10 cellular contexts compared by ENCODE assay signal in the genomic region with DNA sequence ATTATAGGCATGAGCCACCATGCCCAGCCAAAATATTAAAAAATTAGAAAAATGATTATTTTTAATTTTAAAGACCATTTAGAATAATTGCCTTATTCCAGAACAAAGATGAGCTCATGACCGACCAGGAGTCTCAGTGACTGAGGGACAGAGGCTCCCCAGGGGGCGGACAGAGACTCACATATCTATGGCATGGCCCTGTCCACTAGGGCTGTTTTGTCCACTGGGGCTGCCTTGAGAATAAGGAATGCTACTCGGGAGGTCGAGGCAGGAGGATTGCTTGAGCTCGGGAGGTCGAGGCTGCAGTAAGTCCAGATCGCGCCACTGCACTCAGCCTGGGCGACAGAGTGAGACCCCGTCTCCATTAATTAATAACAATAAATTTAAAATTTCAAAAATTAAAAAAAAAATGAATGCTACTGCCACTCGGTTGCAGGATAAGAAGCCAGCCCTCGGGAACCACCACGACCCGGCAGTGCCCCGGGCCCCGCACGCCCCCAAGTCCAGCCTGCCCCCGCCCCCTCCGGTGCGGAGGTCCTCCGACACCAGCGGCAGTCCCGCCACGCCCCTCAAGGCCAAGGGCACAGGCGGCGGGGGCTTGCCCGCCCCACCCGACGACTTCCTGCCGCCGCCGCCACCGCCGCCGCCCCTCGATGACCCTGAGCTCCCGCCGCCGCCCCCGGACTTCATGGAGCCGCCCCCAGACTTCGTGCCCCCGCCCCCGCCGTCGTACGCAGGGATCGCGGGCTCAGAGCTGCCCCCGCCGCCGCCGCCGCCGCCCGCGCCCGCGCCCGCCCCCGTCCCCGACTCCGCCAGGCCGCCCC.
DNase-seq lines count a peak whose midpoint lies in the region; ATAC-seq and TF ChIP-seq lines count a peak whose summit lies in the region.
"Had no signal": no experiment of that assay in that cellular context is flagged by ENCODE, and none has a peak within 500 bp of the region (broad histone marks: within the 10 kb centered on the region; RNA-seq: fewer than 3 reads in every experiment).

No MANE protein-coding gene starts in this region.

- intact Hi-C loops in mammary epithelial cell (cut with micrococcal nuclease) = no loop called here
- intact Hi-C loops in left colon (cut with DNase I, micrococcal nuclease) = no loop called here

- no peaks in the 10 kb centered on the region for H3K36me3 ChIP-seq in mammary epithelial cell (ENCODE audit: insufficient read depth, low read length)
- no peaks in the 10 kb centered on the region for H3K36me3 ChIP-seq in suprapubic skin

- BruUV-seq in mammary epithelial cell (replicated peaks; lab: Mats Ljungman, UMichigan) = no TSS peak

- H3K9ac ChIP-seq in mammary epithelial cell (ENCODE audit: insufficient read depth, low read length) = no peak overlapping the region

- H3K27ac ChIP-seq in mammary epithelial cell (ENCODE audit: insufficient read depth, low read depth, low read length) = no peak overlapping the region
- H3K27ac ChIP-seq in suprapubic skin = no peak overlapping the region
- H3K27ac ChIP-seq: A549 had no signal

- TF ChIP-seq EP300 in suprapubic skin (IDR thresholded peaks at IDR 0.05) = no peak

- ATAC-seq in left colon (peak; percentile 25), GM18498 (IDR thresholded peaks at IDR 0.05; ENCODE audit: unreplicated experiment) (no peak)
- ATAC-seq: A549 had no signal

- H3K4me2 ChIP-seq in mammary epithelial cell (ENCODE audit: insufficient read depth, low read depth, low read length) = no peak overlapping the region
- H3K4me2 ChIP-seq: A549 had no signal

- dilution Hi-C loops in mammary epithelial cell (cut with HindIII; ENCODE audit: low sequenced_read_pairs) = no loop called here

- DNase-seq in NCI-H1092 (lab: John Stamatoyannopoulos, UW) = peak; percentile 26
- DNase-seq in NCI-H1092 treated with DMSO at 0.1 percent for 48 hours (lab: John Stamatoyannopoulos, UW) = no peak
- no peak for DNase-seq in mammary epithelial cell
- DNase-seq in left colon = no peak
- no peak for DNase-seq in suprapubic skin (ENCODE audit: low spot score in 2 of 2)
- DNase-seq in NCI-H128 (lab: John Stamatoyannopoulos, UW; ENCODE audit: unreplicated experiment) = no peak
- DNase-seq in GM20000 (ENCODE audit: low spot score) = no peak
- DNase-seq: NCI-H2107 had no signal

- TF ChIP-seq CTCF in mammary epithelial cell (conservative IDR thresholded peaks at IDR 0.05 in 1 of 2, IDR thresholded peaks at IDR 0.05 in 1 of 2; ENCODE audit: extremely low read depth in 1 of 2, insufficient read depth in 1 of 2, low read depth in 1 of 2, low read length in 2 of 2) (no peak), suprapubic skin (IDR thresholded peaks at IDR 0.05) (no peak), GM20000 (IDR thresholded peaks at IDR 0.05; ENCODE audit: extremely low read depth, missing control alignments) (no peak)

- H2AFZ ChIP-seq in mammary epithelial cell (ENCODE audit: low read depth, low read length) = peak overlapping the region; percentile 62

- H3K4me3 ChIP-seq in mammary epithelial cell (replicated peaks in 1 of 3; ENCODE audit: insufficient read depth in 1 of 3, low read depth in 2 of 3, low read length in 3 of 3) = peak overlapping the region in 1 of 3 experiments; percentile 4
- H3K4me3 ChIP-seq in suprapubic skin = peak overlapping the region; percentile 47
- H3K4me3 ChIP-seq: A549 had no signal

- H3K4me1 ChIP-seq in mammary epithelial cell (ENCODE audit: insufficient read depth, low read length) (no peaks in the 10 kb centered on the region), suprapubic skin (peaks cover 7% of the 10 kb centered on the region)
- H3K4me1 ChIP-seq: A549 had no signal

- H3K27me3 ChIP-seq in mammary epithelial cell (ENCODE audit: insufficient read depth, low read length) (peaks cover 11% of the 10 kb centered on the region), suprapubic skin (peaks cover 15% of the 10 kb centered on the region)

- CTCF ChIA-PET in mammary epithelial cell (lab: Charles Lee; ENCODE audit: low non-redundant PET) = no interaction called here

- in situ Hi-C loops in mammary epithelial cell (cut with MboI; ENCODE audit: low sequenced_read_pairs in 2 of 2) = loop anchor here in 1 of 2 donors (25.0 kb wide), 1 partner anchor 829 kb away; no protein-coding TSS in a partner anchor

- peaks cover 3% of the 10 kb centered on the region for H4K20me1 ChIP-seq in mammary epithelial cell (ENCODE audit: insufficient read depth, low read length)

- WGBS in mammary epithelial cell (ENCODE audit: low coverage, missing lambda C conversion rate) = 33% methylated on average over 10 of the region's 64 CpGs
- WGBS in suprapubic skin = 23% methylated on average over 21 of the region's 64 CpGs

- no peak for TF ChIP-seq POLR2A in suprapubic skin (IDR thresholded peaks at IDR 0.05)

- H3K9me3 ChIP-seq in mammary epithelial cell (replicated peaks; ENCODE audit: insufficient read depth, low read length) (no peaks in the 10 kb centered on the region), suprapubic skin (no peaks in the 10 kb centered on the region)

- no peaks in the 10 kb centered on the region for H3K79me2 ChIP-seq in mammary epithelial cell (ENCODE audit: insufficient read depth, low read length)
